Comparison of ENCODE assay signal across 15 cellular contexts in the genomic region with DNA sequence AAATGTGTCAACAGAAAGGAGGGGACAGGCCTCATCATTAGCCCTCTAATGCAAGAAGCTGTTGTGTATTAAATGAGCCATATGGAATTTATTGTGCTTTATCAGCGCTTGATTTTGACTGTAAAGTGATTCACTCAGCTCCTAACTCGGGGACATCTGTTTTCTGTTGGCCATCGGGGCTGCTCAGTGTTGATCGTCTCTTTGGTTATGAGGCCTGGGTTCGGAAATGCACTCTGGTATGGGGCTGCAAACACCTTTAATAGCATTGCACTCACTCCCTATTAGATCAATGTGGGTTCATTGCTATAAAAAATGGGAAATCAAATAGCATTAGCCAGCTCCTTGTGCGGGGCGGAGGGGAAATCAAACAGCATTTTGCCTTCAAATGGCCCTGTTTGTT. TPM values are rescaled to one million over a fixed set of nuclear protein-coding genes. Genes with fewer than 3 reads are reported as not detected.
DNase-seq lines count a peak whose midpoint lies in the region; FAIRE-seq and TF ChIP-seq lines count a peak whose summit lies in the region.
"Had no signal": no experiment of that assay in that cellular context is flagged by ENCODE, and none has a peak within 500 bp of the region (broad histone marks: within the 10 kb centered on the region; RNA-seq: fewer than 3 reads in every experiment).

No MANE protein-coding gene starts in this region.

- no peaks in the 10 kb centered on the region for H3K79me2 ChIP-seq in SK-N-SH (ENCODE audit: insufficient read depth)

- H3K27ac ChIP-seq in SK-N-SH (ENCODE audit: low read depth in 2 of 2, low read length in 1 of 2) = no peak overlapping the region
- H3K27ac ChIP-seq: BLaER1 treated with 17β-estradiol and CSF1 and Interleukin-3, amounts not matched to agents 10 nM and 100 nM had no signal

- no peak for TF ChIP-seq RAD21 in SK-N-SH (IDR thresholded peaks at IDR 0.05; ENCODE audit: low read length)

- no peak for TF ChIP-seq CTCF in SK-N-SH (IDR thresholded peaks at IDR 0.05)

- FAIRE-seq in islet of Langerhans (lab: Jason Lieb, UNC) = peak; percentile 78
- FAIRE-seq: GM19239, H54 had no signal

- no peak overlapping the region for H3K4me3 ChIP-seq in SK-N-SH (ENCODE audit: low read depth in 2 of 2, low read length in 1 of 2)
- H3K4me3 ChIP-seq: BLaER1 treated with 17β-estradiol and CSF1 and Interleukin-3, amounts not matched to agents 10 nM and 100 nM had no signal

- H3K9me2 ChIP-seq in SK-N-SH = no peaks in the 10 kb centered on the region

- no peak overlapping the region for H2AFZ ChIP-seq in SK-N-SH (ENCODE audit: low read depth)

- no peaks in the 10 kb centered on the region for H3K9me3 ChIP-seq in SK-N-SH

- H3F3A ChIP-seq in SK-N-SH (replicated peaks; ENCODE audit: insufficient read depth) = no peaks in the 10 kb centered on the region

- no peak overlapping the region for H3K9ac ChIP-seq in SK-N-SH
- H3K9ac ChIP-seq: BLaER1 treated with 17β-estradiol and CSF1 and Interleukin-3, amounts not matched to agents 10 nM and 100 nM had no signal

- WGBS in SK-N-SH (ENCODE audit: low lambda C conversion rate) = 21% methylated on average over 7 of the region's 7 CpGs

- POLR2A ChIA-PET in SK-N-SH (lab: Yijun Ruan, JAX) = no interaction called here

- H3K36me3 ChIP-seq in SK-N-SH (replicated peaks in 1 of 2; ENCODE audit: control insufficient read depth in 1 of 2, insufficient read depth in 2 of 2, low read length in 1 of 2) = no peaks in the 10 kb centered on the region
- H3K36me3 ChIP-seq: BLaER1 treated with 17β-estradiol and CSF1 and Interleukin-3, amounts not matched to agents 10 nM and 100 nM had no signal

- TF ChIP-seq EP300 in SK-N-SH (IDR thresholded peaks at IDR 0.05; ENCODE audit: borderline replicate concordance in 1 of 2, low read depth in 1 of 2, low read length in 1 of 2) = peak in 1 of 2 experiments; percentile 77; a peak in 2 of 4 replicates

- H3K27me3 ChIP-seq in SK-N-SH (ENCODE audit: insufficient read depth) = peaks cover 27% of the 10 kb centered on the region

- CTCF ChIA-PET in SK-N-SH (lab: Yijun Ruan, JAX) = interaction anchor here (0.7 to 1.7 kb wide), 6 partner anchors 11 to 750 kb away, joined by 3 to 5 read pairs (median 3); no protein-coding TSS in a partner anchor

- H4K20me1 ChIP-seq in SK-N-SH (ENCODE audit: insufficient read depth) = no peaks in the 10 kb centered on the region

- DNase-seq in NCI-H82 (lab: John Stamatoyannopoulos, UW) (peak; percentile 34), NCI-H82 treated with DMSO at 0.1 percent for 48 hours (lab: John Stamatoyannopoulos, UW; ENCODE audit: unreplicated experiment) (no peak), SK-N-SH (peak; percentile 81), HPDE6-E6E7 (ENCODE audit: extremely low spot score) (no peak), NCI-H1436 (lab: John Stamatoyannopoulos, UW) (no peak), germinal center (ENCODE audit: low spot score) (no peak), NCI-H526 treated with DMSO at 0.1 percent for 48 hours (lab: John Stamatoyannopoulos, UW) (no peak)
- DNase-seq: 8988T; CD4-positive, CD25-positive, alpha-beta regulatory T cell; DMS53; GF-D8 had no signal

- no peak overlapping the region for H3K4me2 ChIP-seq in SK-N-SH
- H3K4me2 ChIP-seq: BLaER1 treated with 17β-estradiol and CSF1 and Interleukin-3, amounts not matched to agents 10 nM and 100 nM had no signal

- peaks cover 0 to 12% of the 10 kb centered on the region in 2 experiments; a peak in 2 of 4 replicates for H3K4me1 ChIP-seq in SK-N-SH (ENCODE audit: control insufficient read depth in 1 of 2, insufficient read depth in 2 of 2, low read depth in 1 of 2, low read length in 1 of 2)

TF ChIP-seq in SK-N-SH, 30 proteins besides CTCF, POLR2A, EP300 and RAD21:
- TF ChIP-seq CHD2 (IDR thresholded peaks at IDR 0.05; ENCODE audit: low read length, partially characterized antibody) (peak; percentile 80), JUND (IDR thresholded peaks at IDR 0.05) (no peak), TCF12 (IDR thresholded peaks at IDR 0.05) (peak; percentile 66), GATA2 (CRISPR knock-in tag; IDR thresholded peaks at IDR 0.05) (peak; percentile 82), RCOR1 (IDR thresholded peaks at IDR 0.05; ENCODE audit: low read length) (peak; percentile 96), NRF1 (IDR thresholded peaks at IDR 0.05; ENCODE audit: low read depth, low read length) (no peak), YY1 (IDR thresholded peaks at IDR 0.05; ENCODE audit: low read depth) (no peak), MEF2A (IDR thresholded peaks at IDR 0.05; ENCODE audit: borderline replicate concordance, low read depth) (no peak), RXRA (IDR thresholded peaks at IDR 0.05; ENCODE audit: borderline replicate concordance, low read depth) (no peak), FOXJ3 (CRISPR knock-in tag; IDR thresholded peaks at IDR 0.05) (0 out of 2 replicates have a peak, but pooled peaks have one; percentile 51), MXI1 (IDR thresholded peaks at IDR 0.05; ENCODE audit: low read depth, low read length) (no peak), POLR2AphosphoS5 (IDR thresholded peaks at IDR 0.05; ENCODE audit: low read depth, low read length) (no peak)
- TF ChIP-seq, protein P1, sequence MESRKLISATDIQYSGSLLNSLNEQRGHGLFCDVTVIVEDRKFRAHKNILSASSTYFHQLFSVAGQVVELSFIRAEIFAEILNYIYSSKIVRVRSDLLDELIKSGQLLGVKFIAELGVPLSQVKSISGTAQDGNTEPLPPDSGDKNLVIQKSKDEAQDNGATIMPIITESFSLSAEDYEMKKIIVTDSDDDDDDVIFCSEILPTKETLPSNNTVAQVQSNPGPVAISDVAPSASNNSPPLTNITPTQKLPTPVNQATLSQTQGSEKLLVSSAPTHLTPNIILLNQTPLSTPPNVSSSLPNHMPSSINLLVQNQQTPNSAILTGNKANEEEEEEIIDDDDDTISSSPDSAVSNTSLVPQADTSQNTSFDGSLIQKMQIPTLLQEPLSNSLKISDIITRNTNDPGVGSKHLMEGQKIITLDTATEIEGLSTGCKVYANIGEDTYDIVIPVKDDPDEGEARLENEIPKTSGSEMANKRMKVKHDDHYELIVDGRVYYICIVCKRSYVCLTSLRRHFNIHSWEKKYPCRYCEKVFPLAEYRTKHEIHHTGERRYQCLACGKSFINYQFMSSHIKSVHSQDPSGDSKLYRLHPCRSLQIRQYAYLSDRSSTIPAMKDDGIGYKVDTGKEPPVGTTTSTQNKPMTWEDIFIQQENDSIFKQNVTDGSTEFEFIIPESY (IDR thresholded peaks at IDR 0.05; ENCODE audit: borderline replicate concordance, low read depth) = no peak
- TF ChIP-seq, protein P2, sequence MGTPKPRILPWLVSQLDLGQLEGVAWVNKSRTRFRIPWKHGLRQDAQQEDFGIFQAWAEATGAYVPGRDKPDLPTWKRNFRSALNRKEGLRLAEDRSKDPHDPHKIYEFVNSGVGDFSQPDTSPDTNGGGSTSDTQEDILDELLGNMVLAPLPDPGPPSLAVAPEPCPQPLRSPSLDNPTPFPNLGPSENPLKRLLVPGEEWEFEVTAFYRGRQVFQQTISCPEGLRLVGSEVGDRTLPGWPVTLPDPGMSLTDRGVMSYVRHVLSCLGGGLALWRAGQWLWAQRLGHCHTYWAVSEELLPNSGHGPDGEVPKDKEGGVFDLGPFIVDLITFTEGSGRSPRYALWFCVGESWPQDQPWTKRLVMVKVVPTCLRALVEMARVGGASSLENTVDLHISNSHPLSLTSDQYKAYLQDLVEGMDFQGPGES (IDR thresholded peaks at IDR 0.05; ENCODE audit: low read depth, low read length) = no peak

RNA-seq across cellular contexts. Expression of a gene that starts 6.4 kb away (rescaled TPM):
- not detected in 2 replicates for polyA plus RNA-seq in SK-N-SH (2012; rRNA removed)
- polyA plus RNA-seq in SK-N-SH (2012; cell fraction: cytosol; rRNA removed) = not detected in 2 replicates
- not detected in 2 replicates for polyA plus RNA-seq in SK-N-SH (2012; cell fraction: nucleus; rRNA removed)
- polyA plus RNA-seq: CD4-positive, CD25-positive, alpha-beta regulatory T cell had no signal

Comparison
In these comparisons a context has a peak if more than half of its experiments do, and no peak if none do; other contexts are left out.
1. DNase-seq: peak in NCI-H82 (single experiment) and SK-N-SH (single experiment); none in NCI-H82 treated with DMSO at 0.1 percent for 48 hours (single experiment), HPDE6-E6E7 (single experiment), NCI-H1436 (single experiment), germinal center (single experiment) and NCI-H526 treated with DMSO at 0.1 percent for 48 hours (single experiment).